ENCODE assay signal across 18 cellular contexts in the genomic region with DNA sequence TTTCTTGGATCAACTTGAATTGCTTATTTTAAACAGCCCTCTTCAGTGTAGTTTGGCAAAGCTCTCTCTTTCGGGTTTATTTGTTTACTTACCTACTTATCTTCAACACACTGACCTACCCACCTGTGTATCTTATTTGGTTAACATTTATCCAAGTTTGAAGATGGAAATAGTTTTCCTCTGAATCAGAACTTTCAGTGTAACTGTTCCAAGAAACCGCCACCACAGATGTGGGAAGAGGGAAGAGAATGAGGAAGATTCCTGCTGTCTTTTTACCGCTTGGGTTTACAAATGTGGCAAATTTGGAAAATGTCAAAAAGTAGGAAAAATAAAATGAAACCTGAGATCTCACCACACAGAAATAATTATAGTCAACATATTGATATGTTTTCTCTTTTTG.
DNase-seq lines count a peak whose midpoint lies in the region; ATAC-seq and TF ChIP-seq lines count a peak whose summit lies in the region.
"Had no signal": no experiment of that assay in that cellular context is flagged by ENCODE, and none has a peak within 500 bp of the region (broad histone marks: within the 10 kb centered on the region; RNA-seq: fewer than 3 reads in every experiment).

No MANE protein-coding gene starts in this region.

- in situ Hi-C loops in mammary epithelial cell (cut with MboI; ENCODE audit: low sequenced_read_pairs in 2 of 2) = no loop called here

- peaks cover 25% of the 10 kb centered on the region for H3K36me3 Mint-ChIP-seq in CD4-positive, alpha-beta T cell (ENCODE audit: low read depth)

- H4K20me1 ChIP-seq in mammary epithelial cell (ENCODE audit: insufficient read depth, low read length) = no peaks in the 10 kb centered on the region

- no TSS peak for BruUV-seq in mammary epithelial cell (replicated peaks; lab: Mats Ljungman, UMichigan)

- intact Hi-C loops in mammary epithelial cell (cut with micrococcal nuclease) = loop anchor here (5.0 kb wide), 1 partner anchor 70 kb away; no protein-coding TSS in a partner anchor
- intact Hi-C loops in CD4-positive, alpha-beta T cell (cut with DNase I, micrococcal nuclease) = no loop called here

- H3K27me3 ChIP-seq in mammary epithelial cell (ENCODE audit: insufficient read depth, low read length) = no peaks in the 10 kb centered on the region
- no peaks in the 10 kb centered on the region for H3K27me3 ChIP-seq in lung (ENCODE audit: control insufficient read depth, insufficient read depth)
- H3K27me3 ChIP-seq in CD4-positive, alpha-beta T cell (ENCODE audit: control insufficient read depth, insufficient read depth, low read length) = no peaks in the 10 kb centered on the region
- no peaks in the 10 kb centered on the region for H3K27me3 ChIP-seq in H7 (ENCODE audit: control insufficient read depth, insufficient read depth, low read length)
- H3K27me3 ChIP-seq: heart left ventricle, SJCRH30 had no signal

- POLR2A ChIA-PET in CD4-positive, alpha-beta T cell (lab: Charles Lee) = no interaction called here

- CTCF ChIA-PET in mammary epithelial cell (lab: Charles Lee; ENCODE audit: low non-redundant PET) = interaction anchor here (0.6 kb wide), 1 partner anchor 503 kb away, joined by 5 read pairs; no protein-coding TSS in a partner anchor
- CTCF ChIA-PET in CD4-positive, alpha-beta T cell (lab: Charles Lee) = interaction anchor here (0.7 kb wide), 1 partner anchor 14 kb away, joined by 3 read pairs; no protein-coding TSS in a partner anchor

- no peaks in the 10 kb centered on the region for H3K9me3 Mint-ChIP-seq in CD4-positive, alpha-beta T cell
- H3K9me3 Mint-ChIP-seq: activated naive CD8-positive, alpha-beta T cell treated with anti-CD3 and anti-CD28 coated beads, Interleukin-2, amount 50 U/mL, for 24 hours; memory B cell had no signal

- H3K4me1 ChIP-seq in mammary epithelial cell (ENCODE audit: insufficient read depth, low read length) (peaks cover 61% of the 10 kb centered on the region), lung (ENCODE audit: control insufficient read depth in 2 of 2, insufficient read depth in 2 of 2, low read length in 2 of 2) (peaks cover 10 to 21% of the 10 kb centered on the region in 2 donors)

- no peaks in the 10 kb centered on the region for H3K27me3 Mint-ChIP-seq in CD4-positive, alpha-beta T cell
- H3K27me3 Mint-ChIP-seq: activated naive CD8-positive, alpha-beta T cell treated with anti-CD3 and anti-CD28 coated beads, Interleukin-2, amount 50 U/mL, for 24 hours; memory B cell; stimulated activated naive CD8-positive, alpha-beta T cell treated with anti-CD3 and anti-CD28 coated beads, Interleukin-15, Interleukin-2, amounts not matched to agents 100 ng/mL and 50 ng/mL, for 24 hours had no signal

- 14% methylated on average over 3 of the region's 3 CpGs for WGBS in mammary epithelial cell (ENCODE audit: low coverage, missing lambda C conversion rate)
- WGBS in lung, 2 donors = 70 to 79% methylated on average over 3 of the region's 3 CpGs

- H3K4me2 ChIP-seq in mammary epithelial cell (ENCODE audit: insufficient read depth, low read depth, low read length) = peak overlapping the region; percentile 42

- peaks cover 20% of the 10 kb centered on the region for H3K4me1 Mint-ChIP-seq in CD4-positive, alpha-beta T cell (ENCODE audit: low read depth)

- no peak overlapping the region for H3K4me3 Mint-ChIP-seq in CD4-positive, alpha-beta T cell
- H3K4me3 Mint-ChIP-seq: activated naive CD8-positive, alpha-beta T cell treated with anti-CD3 and anti-CD28 coated beads, Interleukin-2, amount 50 U/mL, for 24 hours; memory B cell; stimulated activated naive CD8-positive, alpha-beta T cell treated with anti-CD3 and anti-CD28 coated beads, Interleukin-15, Interleukin-2, amounts not matched to agents 100 ng/mL and 50 ng/mL, for 24 hours had no signal

- H3K9me3 ChIP-seq in mammary epithelial cell (replicated peaks; ENCODE audit: insufficient read depth, low read length) (peaks cover 4% of the 10 kb centered on the region), lung (ENCODE audit: control insufficient read depth in 2 of 2, insufficient read depth in 1 of 2, low read length in 1 of 2) (peaks cover 0 to 4% of the 10 kb centered on the region in 2 donors)
- no peaks in the 10 kb centered on the region for H3K9me3 ChIP-seq in CD4-positive, alpha-beta T cell (ENCODE audit: control insufficient read depth, low read length)

- peaks cover 6% of the 10 kb centered on the region for H3K79me2 ChIP-seq in mammary epithelial cell (ENCODE audit: insufficient read depth, low read length)

- no peak overlapping the region for H2AFZ ChIP-seq in mammary epithelial cell (ENCODE audit: low read depth, low read length)

- peak; percentile 57 for DNase-seq in EH (ENCODE audit: low read depth)
- DNase-seq in NCI-H2029 treated with DMSO at 0.1 percent for 48 hours (lab: John Stamatoyannopoulos, UW) = peak; percentile 16
- peak; percentile 49 for DNase-seq in mammary epithelial cell
- no peak for DNase-seq in lung (ENCODE audit: low spot score)
- no peak for DNase-seq in CD4-positive, alpha-beta T cell
- DNase-seq in H7 = no peak
- DNase-seq: activated naive CD8-positive, alpha-beta T cell treated with anti-CD3 and anti-CD28 coated beads, Interleukin-2, amount 50 U/mL, for 24 hours; C1 segment of cervical spinal cord; effector CD8-positive, alpha-beta T cell; heart left ventricle; NCI-H524 treated with DMSO at 0.1 percent for 48 hours; SJCRH30; stimulated activated CD4-positive, alpha-beta T cell treated with anti-CD3 and anti-CD28 coated beads, Interleukin-2, amount 100 ng/mL, for 48 hours; WERI-Rb-1 had no signal

- ATAC-seq in lung (ENCODE audit: insufficient read depth, low FRiP score) (peak; percentile 51), GM19328 (IDR thresholded peaks at IDR 0.05; ENCODE audit: unreplicated experiment) (no peak), HG03460 (IDR thresholded peaks at IDR 0.05; ENCODE audit: unreplicated experiment) (no peak)
- no peak for ATAC-seq in CD4-positive, alpha-beta T cell (ENCODE audit: poor library complexity)
- ATAC-seq: activated naive CD8-positive, alpha-beta T cell treated with anti-CD3 and anti-CD28 coated beads, Interleukin-2, amount 50 U/mL, for 24 hours; heart left ventricle had no signal

- H3K27ac Mint-ChIP-seq in CD4-positive, alpha-beta T cell = no peak overlapping the region
- H3K27ac Mint-ChIP-seq: activated naive CD8-positive, alpha-beta T cell treated with anti-CD3 and anti-CD28 coated beads, Interleukin-2, amount 50 U/mL, for 24 hours; memory B cell; stimulated activated naive CD8-positive, alpha-beta T cell treated with anti-CD3 and anti-CD28 coated beads, Interleukin-15, Interleukin-2, amounts not matched to agents 100 ng/mL and 50 ng/mL, for 24 hours had no signal

- no peak overlapping the region for H3K9ac ChIP-seq in mammary epithelial cell (ENCODE audit: insufficient read depth, low read length)

- no peaks in the 10 kb centered on the region for H3K36me3 ChIP-seq in mammary epithelial cell (ENCODE audit: insufficient read depth, low read length)
- no peaks in the 10 kb centered on the region for H3K36me3 ChIP-seq in lung (ENCODE audit: control insufficient read depth in 2 of 2, insufficient read depth in 2 of 2, low read length in 2 of 2)
- H3K36me3 ChIP-seq in H7 (replicated peaks; ENCODE audit: control insufficient read depth, insufficient read depth, low read length) = no peaks in the 10 kb centered on the region
- H3K36me3 ChIP-seq: heart left ventricle had no signal

- no peak for TF ChIP-seq CTCF in mammary epithelial cell (conservative IDR thresholded peaks at IDR 0.05 in 1 of 2, IDR thresholded peaks at IDR 0.05 in 1 of 2; ENCODE audit: extremely low read depth in 1 of 2, insufficient read depth in 1 of 2, low read depth in 1 of 2, low read length in 2 of 2)
- no peak for TF ChIP-seq CTCF in lung (IDR thresholded peaks at IDR 0.05; ENCODE audit: control extremely low read depth, extremely low read depth)
- TF ChIP-seq CTCF in CD4-positive, alpha-beta T cell (IDR thresholded peaks at IDR 0.05) = no peak

- H3K4me3 ChIP-seq in mammary epithelial cell (replicated peaks in 1 of 3; ENCODE audit: insufficient read depth in 1 of 3, low read depth in 2 of 3, low read length in 3 of 3) (no peak overlapping the region), lung (no peak overlapping the region), H7 (ENCODE audit: insufficient read depth, low read depth, low read length) (no peak overlapping the region)
- H3K4me3 ChIP-seq: heart left ventricle, SJCRH30 had no signal

- dilution Hi-C loops in mammary epithelial cell (cut with HindIII; ENCODE audit: low sequenced_read_pairs) = no loop called here

- H3K27ac ChIP-seq in mammary epithelial cell (ENCODE audit: insufficient read depth, low read depth, low read length) (peak overlapping the region; percentile 22), lung (ENCODE audit: low read depth in 1 of 2, low read length in 1 of 2) (no peak overlapping the region)
- no peak overlapping the region for H3K27ac ChIP-seq in CD4-positive, alpha-beta T cell (ENCODE audit: low read depth, low read length)
- H3K27ac ChIP-seq: heart left ventricle, SJCRH30, WERI-Rb-1 had no signal

Comparison
In these comparisons a context has a peak if more than half of its experiments do, and no peak if none do; other contexts are left out.
1. DNase-seq: peak in EH (single experiment), NCI-H2029 treated with DMSO at 0.1 percent for 48 hours (single experiment) and mammary epithelial cell (single experiment); none in lung (single experiment), CD4-positive, alpha-beta T cell (0 of 10) and H7 (single experiment).